Comparison of ENCODE assay signal across 24 cellular contexts in the genomic region with DNA sequence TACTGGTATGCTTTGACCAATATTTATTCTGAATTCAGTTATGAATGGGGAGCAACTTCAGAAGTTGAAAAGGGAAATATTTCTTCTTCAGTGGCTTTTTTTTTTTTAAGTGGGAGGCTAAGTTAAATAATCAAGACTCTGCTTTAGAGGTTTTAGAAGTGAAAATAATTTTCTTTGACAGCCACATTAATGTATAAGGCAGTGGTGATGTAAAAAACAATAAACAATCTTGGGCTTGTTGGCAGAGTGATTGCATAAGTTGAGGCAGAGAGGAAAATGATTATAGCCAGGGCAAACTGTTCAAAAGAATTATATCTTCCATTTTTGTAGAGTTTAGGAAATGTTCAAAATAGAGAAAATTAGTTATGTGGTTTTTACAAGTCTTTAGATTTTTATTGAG. TPM values are rescaled to one million over a fixed set of nuclear protein-coding genes. Genes with fewer than 3 reads are reported as not detected.
DNase-seq lines count a peak whose midpoint lies in the region; ATAC-seq, FAIRE-seq and TF ChIP-seq lines count a peak whose summit lies in the region.
"Had no signal": no experiment of that assay in that cellular context is flagged by ENCODE, and none has a peak within 500 bp of the region (broad histone marks: within the 10 kb centered on the region; RNA-seq: fewer than 3 reads in every experiment).

No MANE protein-coding gene starts in this region.

- CTCF ChIA-PET in IMR-90 (lab: Yijun Ruan, JAX) = no interaction called here

- H3K27me3 ChIP-seq in IMR-90 (ENCODE audit: control insufficient read depth, insufficient read depth, low read length) (peaks cover 2% of the 10 kb centered on the region; the same call in 1 of the 2 replicates), astrocyte (ENCODE audit: insufficient read depth, low read length) (no peaks in the 10 kb centered on the region), aorta (ENCODE audit: control insufficient read depth in 1 of 2, insufficient read depth in 2 of 2, low read length in 1 of 2) (no peaks in the 10 kb centered on the region)
- H3K27me3 ChIP-seq: BLaER1 treated with 17β-estradiol and CSF1 and Interleukin-3, amounts not matched to agents 10 nM and 100 nM had no signal

- dilution Hi-C loops in IMR-90 (cut with HindIII; ENCODE audit: low sequenced_read_pairs, unreplicated experiment) = no loop called here

- no peak overlapping the region for H2AK5ac ChIP-seq in IMR-90 (ENCODE audit: low read depth, low read length)

- DNase-seq in AG09319 (ENCODE audit: extremely low read depth, low read depth) (peak; percentile 22), IMR-90 (peak; percentile 20), astrocyte (ENCODE audit: low read depth) (peak; percentile 4), fibroblast of peridontal ligament (ENCODE audit: extremely low read depth) (peak; percentile 64), aorta (no peak), AG08396 (ENCODE audit: low spot score) (no peak)
- DNase-seq in naive thymus-derived CD8-positive, alpha-beta T cell = no peak
- DNase-seq: 8988T; AML-193; BE2C; CD4-positive, alpha-beta T cell; CD8-positive, alpha-beta memory T cell; DMS 273 treated with DMSO at 0.1 percent for 48 hours; DMS79; GF-D8; H7; HCEC 1CT had no signal

- no peak for TF ChIP-seq RAD21 in IMR-90 (IDR thresholded peaks at IDR 0.05; ENCODE audit: low read length)

- ATAC-seq in IMR-90 (ENCODE audit: low read depth) = no peak
- ATAC-seq in naive thymus-derived CD8-positive, alpha-beta T cell = no peak
- no peak for ATAC-seq in aorta (ENCODE audit: low FRiP score)

- no peak overlapping the region for H4K5ac ChIP-seq in IMR-90 (ENCODE audit: low read depth, low read length)

- no peak overlapping the region for H2AK9ac ChIP-seq in IMR-90 (replicated peaks; ENCODE audit: low read depth, low read length, poor library complexity)

- no peak for TF ChIP-seq POLR2A in IMR-90 (IDR thresholded peaks at IDR 0.05; ENCODE audit: low read depth, low read length)

- intact Hi-C loops in IMR-90 (cut with micrococcal nuclease) = no loop called here
- intact Hi-C loops in aorta (cut with DNase I) = no loop called here

- no peaks in the 10 kb centered on the region for H3K4me1 Mint-ChIP-seq in astrocyte (ENCODE audit: low read depth, unreplicated experiment)
- H3K4me1 Mint-ChIP-seq in naive thymus-derived CD8-positive, alpha-beta T cell = no peaks in the 10 kb centered on the region
- H3K4me1 Mint-ChIP-seq: CD14-positive monocyte; CD8-positive, alpha-beta memory T cell had no signal

- H3K4me2 ChIP-seq in IMR-90 (ENCODE audit: low read depth, low read length) (peak overlapping the region; percentile 40; the same call in 1 of the 2 replicates), astrocyte (ENCODE audit: low read length) (no peak overlapping the region)
- H3K4me2 ChIP-seq: BLaER1 treated with 17β-estradiol and CSF1 and Interleukin-3, amounts not matched to agents 10 nM and 100 nM had no signal

- H3K36me3 ChIP-seq in IMR-90 (ENCODE audit: control insufficient read depth, insufficient read depth, low read length) (no peaks in the 10 kb centered on the region), astrocyte (ENCODE audit: insufficient read depth, low read length) (no peaks in the 10 kb centered on the region), aorta (ENCODE audit: control insufficient read depth in 1 of 2, insufficient read depth in 2 of 2, low read length in 1 of 2) (no peaks in the 10 kb centered on the region)
- H3K36me3 ChIP-seq: BE2C; BLaER1 treated with 17β-estradiol and CSF1 and Interleukin-3, amounts not matched to agents 10 nM and 100 nM had no signal

- H4K8ac ChIP-seq in IMR-90 (ENCODE audit: low read depth in 2 of 2, low read length in 2 of 2) = no peak overlapping the region

- H3K9me3 ChIP-seq in IMR-90 (ENCODE audit: control insufficient read depth, insufficient read depth, low read length) (no peaks in the 10 kb centered on the region), astrocyte (ENCODE audit: insufficient read depth, low read depth, low read length) (no peaks in the 10 kb centered on the region), aorta (ENCODE audit: control insufficient read depth, low read length) (no peaks in the 10 kb centered on the region)
- H3K9me3 ChIP-seq: BE2C; BLaER1 treated with 17β-estradiol and CSF1 and Interleukin-3, amounts not matched to agents 10 nM and 100 nM had no signal

- H3K79me2 ChIP-seq in astrocyte (ENCODE audit: insufficient read depth, low read length) = no peaks in the 10 kb centered on the region

- H3K9ac ChIP-seq in IMR-90 (ENCODE audit: low read depth, low read length) (no peak overlapping the region), astrocyte (ENCODE audit: low read length) (no peak overlapping the region)
- H3K9ac ChIP-seq: BLaER1 treated with 17β-estradiol and CSF1 and Interleukin-3, amounts not matched to agents 10 nM and 100 nM had no signal

- H2BK20ac ChIP-seq in IMR-90 (ENCODE audit: low read depth, low read length) = no peak overlapping the region

- H3K27me3 Mint-ChIP-seq in astrocyte (ENCODE audit: low read depth, unreplicated experiment) = no peaks in the 10 kb centered on the region
- peaks cover 9 to 30% (median 18%) of the 10 kb centered on the region in 5 donors for H3K27me3 Mint-ChIP-seq in naive thymus-derived CD8-positive, alpha-beta T cell

- H3K9me1 ChIP-seq in IMR-90 (ENCODE audit: insufficient read depth, low read length) = no peaks in the 10 kb centered on the region

- no peak overlapping the region for H4K91ac ChIP-seq in IMR-90 (ENCODE audit: insufficient read depth, low read depth, low read length)

- no peak overlapping the region for H3K23ac ChIP-seq in IMR-90 (ENCODE audit: low read depth, low read length)

- H3K27ac Mint-ChIP-seq in astrocyte (ENCODE audit: unreplicated experiment) = no peak overlapping the region
- no peak overlapping the region for H3K27ac Mint-ChIP-seq in naive thymus-derived CD8-positive, alpha-beta T cell
- H3K27ac Mint-ChIP-seq: CD14-positive monocyte; CD4-positive, alpha-beta T cell; CD8-positive, alpha-beta memory T cell had no signal

- no peaks in the 10 kb centered on the region for H3K9me3 Mint-ChIP-seq in astrocyte (ENCODE audit: unreplicated experiment)
- no peaks in the 10 kb centered on the region for H3K9me3 Mint-ChIP-seq in naive thymus-derived CD8-positive, alpha-beta T cell
- H3K9me3 Mint-ChIP-seq: CD4-positive, alpha-beta T cell; CD8-positive, alpha-beta memory T cell had no signal

- H3K18ac ChIP-seq in IMR-90 (ENCODE audit: low read depth, low read length) = no peak overlapping the region

- H3K36me3 Mint-ChIP-seq in astrocyte (ENCODE audit: low read depth, unreplicated experiment) = no peaks in the 10 kb centered on the region
- H3K36me3 Mint-ChIP-seq in naive thymus-derived CD8-positive, alpha-beta T cell = no peaks in the 10 kb centered on the region
- H3K36me3 Mint-ChIP-seq: CD14-positive monocyte; CD8-positive, alpha-beta memory T cell had no signal

- no TSS peak for BruUV-seq in IMR-90 (replicated peaks; lab: Mats Ljungman, UMichigan)

- POLR2A ChIA-PET in IMR-90 (lab: Charles Lee; ENCODE audit: unreplicated experiment) = no interaction called here
- POLR2A ChIA-PET in naive thymus-derived CD8-positive, alpha-beta T cell (lab: Charles Lee) = no interaction called here

- H3K14ac ChIP-seq in IMR-90 (replicated peaks; ENCODE audit: low read depth, low read length) = no peak overlapping the region

- H3K56ac ChIP-seq in IMR-90 (ENCODE audit: extremely low read depth, insufficient read depth, low read length) = no peak overlapping the region

- H4K20me1 ChIP-seq in IMR-90 (ENCODE audit: insufficient read depth, low read length) = no peaks in the 10 kb centered on the region
- no peaks in the 10 kb centered on the region for H4K20me1 ChIP-seq in astrocyte (ENCODE audit: insufficient read depth, low read length)
- H4K20me1 ChIP-seq: BLaER1 treated with 17β-estradiol and CSF1 and Interleukin-3, amounts not matched to agents 10 nM and 100 nM had no signal

- no peak overlapping the region for H2BK15ac ChIP-seq in IMR-90 (ENCODE audit: low read depth, low read length)

- FAIRE-seq in astrocyte (lab: Jason Lieb, UNC) = no peak
- FAIRE-seq: D721Med, GM12891, H1 had no signal

- no peaks in the 10 kb centered on the region for H3K79me1 ChIP-seq in IMR-90 (ENCODE audit: low read depth in 1 of 2, low read length in 2 of 2)

- H3K4me3 ChIP-seq in IMR-90 (ENCODE audit: insufficient read depth, low read depth, low read length) (no peak overlapping the region), astrocyte (ENCODE audit: insufficient read depth, low read depth, low read length) (no peak overlapping the region), aorta (ENCODE audit: low read length in 2 of 2) (no peak overlapping the region)
- H3K4me3 ChIP-seq: BLaER1 treated with 17β-estradiol and CSF1 and Interleukin-3, amounts not matched to agents 10 nM and 100 nM had no signal

- no peak for TF ChIP-seq CTCF in AG09319 (IDR thresholded peaks at IDR 0.05; ENCODE audit: low read depth, low read length)
- no peak for TF ChIP-seq CTCF in IMR-90 (conservative IDR thresholded peaks at IDR 0.05; ENCODE audit: low read depth, low read length)
- TF ChIP-seq CTCF in astrocyte (IDR thresholded peaks at IDR 0.05; ENCODE audit: insufficient read depth, low read depth, low read length) = no peak

- in situ Hi-C loops in IMR-90 (cut with MboI; ENCODE audit: low sequenced_read_pairs) = no loop called here

- H3K4me3 Mint-ChIP-seq in astrocyte (ENCODE audit: unreplicated experiment) = no peak overlapping the region
- no peak overlapping the region for H3K4me3 Mint-ChIP-seq in naive thymus-derived CD8-positive, alpha-beta T cell
- H3K4me3 Mint-ChIP-seq: CD14-positive monocyte; CD4-positive, alpha-beta T cell; CD8-positive, alpha-beta memory T cell had no signal

- no peak overlapping the region for H3K4ac ChIP-seq in IMR-90 (ENCODE audit: low read depth, low read length)

- no peak overlapping the region for H2BK5ac ChIP-seq in IMR-90 (ENCODE audit: low read depth, low read length, poor library complexity, severe bottlenecking)

- H2BK120ac ChIP-seq in IMR-90 (ENCODE audit: low read depth, low read length) = no peak overlapping the region

- H3K27ac ChIP-seq in IMR-90 (ENCODE audit: insufficient read depth, low read length) (no peak overlapping the region), astrocyte (ENCODE audit: low read depth, low read length) (no peak overlapping the region), aorta (ENCODE audit: low read depth in 1 of 2, low read length in 2 of 2) (no peak overlapping the region)
- H3K27ac ChIP-seq: BLaER1 treated with 17β-estradiol and CSF1 and Interleukin-3, amounts not matched to agents 10 nM and 100 nM had no signal

- H2AFZ ChIP-seq in IMR-90 (replicated peaks; ENCODE audit: low read length, poor library complexity) (no peak overlapping the region), astrocyte (ENCODE audit: low read depth, low read length) (no peak overlapping the region)

- H3K4me1 ChIP-seq in IMR-90 (ENCODE audit: control insufficient read depth, insufficient read depth, low read length) (peaks cover 2% of the 10 kb centered on the region), astrocyte (ENCODE audit: insufficient read depth, low read length) (no peaks in the 10 kb centered on the region), aorta (ENCODE audit: control insufficient read depth in 1 of 2, insufficient read depth in 2 of 2, low read length in 2 of 2) (no peaks in the 10 kb centered on the region)
- H3K4me1 ChIP-seq: BE2C; BLaER1 treated with 17β-estradiol and CSF1 and Interleukin-3, amounts not matched to agents 10 nM and 100 nM had no signal

RNA-seq across cellular contexts. Expression of gene KRT12, which starts 5.4 kb away (rescaled TPM):
- total RNA-seq in IMR-90 (2012; rRNA removed) (not detected in 2 replicates), astrocyte (not detected in 2 replicates), aorta (not detected)
- polyA plus RNA-seq in IMR-90 (2012; rRNA removed) (not detected in 2 replicates), aorta (1 to 10 TPM in 1 of 2 donors, not detected in 1; 1.0 TPM)
- 0.02 and 0.54 TPM in 2 replicates for polyA plus RNA-seq in IMR-90 (2012; cell fraction: cytosol; rRNA removed)
- polyA plus RNA-seq in IMR-90 (2012; cell fraction: nucleus; rRNA removed; ENCODE audit: low replicate concordance) = not detected in 2 replicates
- not detected for total RNA-seq in naive thymus-derived CD8-positive, alpha-beta T cell
- polyA plus RNA-seq in naive thymus-derived CD8-positive, alpha-beta T cell = not detected
- total RNA-seq: A673; CD4-positive, alpha-beta T cell; CD8-positive, alpha-beta memory T cell; G401; H1; H7 had no signal
- polyA plus RNA-seq: CD14-positive monocyte; CD8-positive, alpha-beta memory T cell; H1 had no signal

RNA-seq across cellular contexts. Expression of gene KRT20, which starts 12.6 kb away (rescaled TPM):
- total RNA-seq in IMR-90 (2012; rRNA removed) (not detected in 2 replicates), astrocyte (not detected in 2 replicates), aorta (not detected)
- polyA plus RNA-seq in IMR-90 (2012; rRNA removed) (not detected in 2 replicates), aorta (100 to 1,000 TPM in 1 of 2 donors, 1 to 10 TPM in 1; 3.9 to 193 TPM)
- polyA plus RNA-seq in IMR-90 (2012; cell fraction: cytosol; rRNA removed) = not detected in 2 replicates
- not detected in 2 replicates for polyA plus RNA-seq in IMR-90 (2012; cell fraction: nucleus; rRNA removed; ENCODE audit: low replicate concordance)
- not detected for total RNA-seq in naive thymus-derived CD8-positive, alpha-beta T cell
- polyA plus RNA-seq in naive thymus-derived CD8-positive, alpha-beta T cell = not detected
- total RNA-seq: A673; CD4-positive, alpha-beta T cell; CD8-positive, alpha-beta memory T cell; G401; H1; H7 had no signal
- polyA plus RNA-seq: CD14-positive monocyte; CD8-positive, alpha-beta memory T cell; H1 had no signal

RNA-seq across cellular contexts. Expression of gene KRT10, which starts 50.0 kb away (rescaled TPM):
- total RNA-seq in IMR-90 (2012; rRNA removed) = 0.18 and 1.1 TPM in 2 replicates
- polyA plus RNA-seq in IMR-90 (2012; rRNA removed) = 18.3 and 18.5 TPM in 2 replicates
- 46.5 and 78.8 TPM in 2 replicates for polyA plus RNA-seq in IMR-90 (2012; cell fraction: cytosol; rRNA removed)
- 15.0 and 35.2 TPM in 2 replicates for polyA plus RNA-seq in IMR-90 (2012; cell fraction: nucleus; rRNA removed; ENCODE audit: low replicate concordance)
- 49.7 and 50.6 TPM in 2 replicates for total RNA-seq in astrocyte
- total RNA-seq in naive thymus-derived CD8-positive, alpha-beta T cell = 10 to 100 TPM; 47.8 to 53.7 TPM
- polyA plus RNA-seq in naive thymus-derived CD8-positive, alpha-beta T cell = 100 to 1,000 TPM; 185 to 239 (median 204) TPM
- total RNA-seq in aorta = 10 to 100 TPM; 35.3 to 39.3 TPM
- polyA plus RNA-seq in aorta = 10 to 100 TPM; 39.3 to 39.7 TPM

Comparison
In these comparisons a context has a peak if more than half of its experiments do, and no peak if none do; other contexts are left out.
1. DNase-seq: peak in AG09319 (single experiment), IMR-90 (single experiment), astrocyte (single experiment) and fibroblast of peridontal ligament (single experiment); none in naive thymus-derived CD8-positive, alpha-beta T cell (0 of 10), aorta (0 of 2) and AG08396 (single experiment).
2. RNA of gene KRT10, which starts 50.0 kb away (total RNA-seq): 47.8 to 53.7 TPM in naive thymus-derived CD8-positive, alpha-beta T cell, 49.7 to 50.6 TPM in astrocyte and 35.3 to 39.3 TPM in aorta; 0.18 to 1.1 TPM in IMR-90; every median in the first group is over 10 times any median in the second.